18 cellular contexts compared by ENCODE assay signal in genomic region chr2:10284108-10284870, GRCh38. TPM values are rescaled to one million over a fixed set of nuclear protein-coding genes. Genes with fewer than 3 reads are reported as not detected.
DNase-seq lines count a peak whose midpoint lies in the region; TF ChIP-seq lines count a peak whose summit lies in the region.
"Had no signal": no experiment of that assay in that cellular context is flagged by ENCODE, and none has a peak within 500 bp of the region (broad histone marks: within the 10 kb centered on the region; RNA-seq: fewer than 3 reads in every experiment).

No MANE protein-coding gene starts in this region.

- H3K9me2 ChIP-seq in Loucy (replicated peaks; ENCODE audit: low read depth, low read length): no peaks in the 10 kb centered on the region

- H3K36me3 Mint-ChIP-seq in brain: no peaks in the 10 kb centered on the region
- H3K36me3 Mint-ChIP-seq: CD4-positive, CD25-positive, alpha-beta regulatory T cell had no signal

- no peak overlapping the region for H2AFZ ChIP-seq in Loucy (ENCODE audit: low read length)
- H2AFZ ChIP-seq: hepatocyte had no signal

- H3K9me3 ChIP-seq in Loucy (ENCODE audit: insufficient read depth, low read depth, low read length) (no peaks in the 10 kb centered on the region), WERI-Rb-1 (ENCODE audit: severe bottlenecking) (no peaks in the 10 kb centered on the region)
- H3K9me3 ChIP-seq: esophagus muscularis mucosa, left lung had no signal

- peaks cover 0 to 2% (median 0%) of the 10 kb centered on the region in 5 experiments for H3K9me3 Mint-ChIP-seq in brain

- H3K27me3 ChIP-seq in Loucy (ENCODE audit: insufficient read depth, low read length, poor library complexity, severe bottlenecking) (no peaks in the 10 kb centered on the region), WERI-Rb-1 (ENCODE audit: insufficient read depth, low read depth, severe bottlenecking) (no peaks in the 10 kb centered on the region)
- H3K27me3 ChIP-seq: esophagus muscularis mucosa, hepatocyte, left lung had no signal

- no peaks in the 10 kb centered on the region for H3K79me2 ChIP-seq in Loucy (ENCODE audit: insufficient read depth, low read length)
- H3K79me2 ChIP-seq: hepatocyte had no signal

- peaks cover 27% of the 10 kb centered on the region for H3K4me1 Mint-ChIP-seq in brain

- H3K4me3 ChIP-seq in Loucy (ENCODE audit: low read length, poor library complexity, severe bottlenecking) (no peak overlapping the region), WERI-Rb-1 (ENCODE audit: low read depth, low read length) (no peak overlapping the region)
- H3K4me3 ChIP-seq: esophagus muscularis mucosa, hepatocyte, left lung had no signal

- peak overlapping the region; percentile 88 for H3K27ac ChIP-seq in substantia nigra (ENCODE audit: low read depth, low read length, poor library complexity, severe bottlenecking)
- H3K27ac ChIP-seq in WERI-Rb-1: no peak overlapping the region

- DNase-seq in medulla oblongata (ENCODE audit: extremely low spot score) (peak; percentile 95), substantia nigra (lab: John Stamatoyannopoulos, UW) (peak in 47 of 49 donors; percentile 17 to 91 (median 76)), NOMO-1 treated with dmso at 0.1 percent for 144 hours (lab: John Stamatoyannopoulos, UW; ENCODE audit: unreplicated experiment) (no peak), WERI-Rb-1 (no peak), NCI-H524 treated with DMSO at 0.1 percent for 48 hours (lab: John Stamatoyannopoulos, UW) (no peak)
- DNase-seq: activated CD4-positive, alpha-beta T cell treated with anti-CD3 and anti-CD28 coated beads, Interleukin-2, amount 50 U/mL, for 48 hours; CD4-positive, CD25-positive, alpha-beta regulatory T cell; cortex of kidney; DND-41; HCEC 1CT; left lung; NCI-H774; stimulated activated naive CD4-positive, alpha-beta T cell had no signal

- H3K27ac Mint-ChIP-seq in brain: peak overlapping the region in 3 of 5 experiments; percentile 32 to 87 (median 73)
- H3K27ac Mint-ChIP-seq: CD4-positive, CD25-positive, alpha-beta regulatory T cell had no signal

- TF ChIP-seq CTCF in Loucy (conservative IDR thresholded peaks at IDR 0.05; ENCODE audit: low read length): no peak
- no peak for TF ChIP-seq CTCF in brain (conservative IDR thresholded peaks at IDR 0.05)
- no peak for TF ChIP-seq CTCF in WERI-Rb-1 (IDR thresholded peaks at IDR 0.05; ENCODE audit: low read depth, low read length)

- H3K27me3 Mint-ChIP-seq in brain: peaks cover 9% of the 10 kb centered on the region

- H3K9ac ChIP-seq in Loucy (ENCODE audit: low read depth, low read length, poor library complexity, severe bottlenecking): peak overlapping the region; percentile 63

- no peak overlapping the region for H3K4me3 Mint-ChIP-seq in brain
- H3K4me3 Mint-ChIP-seq: CD4-positive, CD25-positive, alpha-beta regulatory T cell; nephron had no signal

- H4K20me1 ChIP-seq in Loucy (ENCODE audit: insufficient read depth, low read length, poor library complexity, severe bottlenecking): no peaks in the 10 kb centered on the region

- H3K36me3 ChIP-seq in Loucy (ENCODE audit: insufficient read depth, low read length) (no peaks in the 10 kb centered on the region), WERI-Rb-1 (no peaks in the 10 kb centered on the region)
- H3K36me3 ChIP-seq: esophagus muscularis mucosa, left lung had no signal

- no peaks in the 10 kb centered on the region for H3F3A ChIP-seq in Loucy (ENCODE audit: low read depth)

- peaks cover 25% of the 10 kb centered on the region for H3K4me1 ChIP-seq in Loucy (ENCODE audit: insufficient read depth, low read length, poor library complexity, severe bottlenecking)

- H3K4me2 ChIP-seq in Loucy (ENCODE audit: low read depth, low read length, poor library complexity, severe bottlenecking): no peak overlapping the region
- H3K4me2 ChIP-seq: hepatocyte had no signal

RNA-seq across cellular contexts. Expression of gene HPCAL1, which starts 18.4 kb away (rescaled TPM):
- 85.6 TPM for polyA plus RNA-seq in brain (ENCODE audit: insufficient read depth, low read depth, low replicate concordance)

Comparison
In these comparisons a context has a peak if more than half of its experiments do, and no peak if none do; other contexts are left out.
1. DNase-seq: peak in medulla oblongata (single experiment) and substantia nigra (47 of 49); none in NOMO-1 treated with dmso at 0.1 percent for 144 hours (single experiment), WERI-Rb-1 (single experiment) and NCI-H524 treated with DMSO at 0.1 percent for 48 hours (single experiment).